In the genomic region with DNA sequence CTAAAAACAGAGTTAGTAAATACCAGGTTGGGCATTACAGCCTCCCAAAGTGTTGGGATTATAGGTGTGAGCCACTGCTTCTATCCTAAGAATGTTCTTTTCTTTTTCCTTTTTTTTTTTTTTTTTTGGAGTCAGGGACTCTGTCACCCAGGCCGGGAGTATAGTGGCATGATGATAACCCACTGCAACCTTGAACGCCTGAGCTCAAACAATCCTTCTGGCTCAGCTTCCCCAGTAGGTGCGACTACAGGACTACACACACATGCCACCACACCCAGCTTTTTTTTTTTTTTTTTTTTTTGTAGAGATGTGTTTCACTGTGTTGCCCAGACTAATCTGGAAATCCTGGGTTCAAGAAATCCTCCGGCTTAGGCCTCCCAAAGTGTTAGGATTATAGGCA, we compare ENCODE assay signal across 28 cellular contexts. TPM values are rescaled to one million over a fixed set of nuclear protein-coding genes. Genes with fewer than 3 reads are reported as not detected.
"Had no signal": no experiment of that assay in that cellular context is flagged by ENCODE, and none has a peak within 500 bp of the region (broad histone marks: within the 10 kb centered on the region; RNA-seq: fewer than 3 reads in every experiment).

No MANE protein-coding gene starts in this region.

- FAIRE-seq: endometrium, urothelium cell line had no signal

- H3K27me3 ChIP-seq: esophagus squamous epithelium, heart right ventricle, neutrophil, sigmoid colon, spleen, testis, tibial artery, upper lobe of left lung had no signal

- ATAC-seq: heart right ventricle; natural killer cell; psoas muscle; right cardiac atrium; stimulated activated memory B cell treated with anti-CD40 and anti-IgM and Interleukin-4, amounts not matched to agents 10 μg/mL and 1 μg/mL and 100 μg/mL, for 72 hours; stimulated activated naive CD8-positive, alpha-beta T cell treated with anti-CD3 and anti-CD28 coated beads, Interleukin-15, Interleukin-2, amounts not matched to agents 100 U/mL and 50 U/mL, for 24 hours had no signal

- H3K27ac ChIP-seq: coronary artery, esophagus squamous epithelium, heart right ventricle, neutrophil, psoas muscle, sigmoid colon, spleen, testis, tibial artery, upper lobe of left lung had no signal

- DNase-seq: dermis blood vessel endothelial cell; effector memory CD4-positive, alpha-beta T cell; erythroblast; esophagus squamous epithelium; foreskin melanocyte; glutamatergic neuron; heart right ventricle; hippocampal formation; islet precursor cell; kidney glomerular epithelial cell; midbrain; natural killer cell; psoas muscle; right cardiac atrium; sigmoid colon; spleen; stimulated activated CD4-positive, alpha-beta T cell treated with anti-CD3 and anti-CD28 coated beads, Interleukin-4, amount 100 ng/mL, for 4 hours; stimulated activated naive CD8-positive, alpha-beta T cell treated with anti-CD3 and anti-CD28 coated beads, Interleukin-15, Interleukin-2, amounts not matched to agents 100 U/mL and 50 U/mL, for 24 hours; substantia nigra; testis; tibial artery; upper lobe of left lung had no signal

- H3K4me3 ChIP-seq: coronary artery, esophagus squamous epithelium, heart right ventricle, lung, psoas muscle, sigmoid colon, spleen, testis, tibial artery, upper lobe of left lung had no signal

- H3K9me3 ChIP-seq: esophagus squamous epithelium, heart right ventricle, neutrophil, psoas muscle, sigmoid colon, spleen, testis, tibial artery, upper lobe of left lung had no signal

RNA-seq across cellular contexts. Expression of a gene that starts 58.1 kb away (rescaled TPM):
- total RNA-seq: natural killer cell had no signal
